In the genomic region with DNA sequence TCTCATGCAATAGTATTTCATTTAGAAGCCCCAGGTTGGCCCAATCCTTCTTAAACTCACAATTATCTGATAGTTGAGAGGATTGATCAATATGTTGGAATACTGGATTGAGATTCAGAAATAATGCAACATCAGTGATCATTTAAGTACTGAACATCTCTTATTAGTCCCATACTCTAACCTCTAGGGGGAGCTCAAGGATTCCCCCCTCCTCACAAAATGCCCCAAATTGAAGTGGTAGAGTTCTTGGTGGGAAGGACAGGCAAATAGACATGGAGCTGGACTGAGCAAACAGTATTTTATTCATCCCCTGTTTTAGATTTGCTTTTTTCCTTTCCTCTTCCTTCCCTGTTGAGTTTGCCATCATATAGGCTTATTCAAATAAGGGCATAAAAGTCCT, we compare ENCODE assay signal across 8 cellular contexts.
DNase-seq lines count a peak whose midpoint lies in the region; ATAC-seq and TF ChIP-seq lines count a peak whose summit lies in the region.

No MANE protein-coding gene starts in this region.

- DNase-seq in Calu3 (no peak), HCT116 (ENCODE audit: low read depth, low spot score) (peak; percentile 7), SKM-1 treated with dmso at 0.1 percent for 144 hours (lab: John Stamatoyannopoulos, UW; ENCODE audit: unreplicated experiment) (peak; percentile 46), iPS-NIHi7 (ENCODE audit: extremely low spot score) (peak; percentile 63)
- DNase-seq in activated naive CD8-positive, alpha-beta T cell treated with anti-CD3 and anti-CD28 coated beads for 36 hours: no peak
- DNase-seq in NK-92 treated with Interleukin-12 subunit alpha and Interleukin-12 subunit beta, amount 100 ng/mL, for 24 hours (lab: John Stamatoyannopoulos, UW): no peak
- no peak for DNase-seq in stimulated activated effector memory CD8-positive, alpha-beta T cell treated with anti-CD3 and anti-CD28 coated beads, Interleukin-12 subunit alpha, Interleukin-12 subunit beta, amount 100 ng/mL, for 72 hours (ENCODE audit: low spot score in 2 of 2)

- H4K20me1 ChIP-seq in HCT116 (ENCODE audit: insufficient read depth): no peaks in the 10 kb centered on the region

- H3K27me3 ChIP-seq in HCT116 (ENCODE audit: insufficient read depth, low read length): no peaks in the 10 kb centered on the region

- POLR2A ChIA-PET in HCT116 (lab: Charles Lee): no interaction called here

- H3K36me3 ChIP-seq in HCT116 (ENCODE audit: control insufficient read depth in 1 of 2, insufficient read depth in 2 of 2, low read length in 2 of 2): no peaks in the 10 kb centered on the region

- no peak overlapping the region for H3K4me3 ChIP-seq in HCT116 (replicated peaks in 1 of 2; ENCODE audit: low read depth in 1 of 2, low read length in 2 of 2)

- peaks cover 60% of the 10 kb centered on the region for H3K27me3 Mint-ChIP-seq in Calu3 (ENCODE audit: unreplicated experiment)
- peaks cover 4% of the 10 kb centered on the region for H3K27me3 Mint-ChIP-seq in activated naive CD8-positive, alpha-beta T cell treated with anti-CD3 and anti-CD28 coated beads for 36 hours

- peaks cover 2% of the 10 kb centered on the region for H3K9me3 Mint-ChIP-seq in Calu3 (ENCODE audit: low read depth, unreplicated experiment)
- peaks cover 5% of the 10 kb centered on the region for H3K9me3 Mint-ChIP-seq in activated naive CD8-positive, alpha-beta T cell treated with anti-CD3 and anti-CD28 coated beads for 36 hours
- peaks cover 5% of the 10 kb centered on the region for H3K9me3 Mint-ChIP-seq in stimulated activated effector memory CD8-positive, alpha-beta T cell treated with anti-CD3 and anti-CD28 coated beads, Interleukin-12 subunit alpha, Interleukin-12 subunit beta, amount 100 ng/mL, for 72 hours

- no peaks in the 10 kb centered on the region for H3K4me1 Mint-ChIP-seq in Calu3 (ENCODE audit: low read depth, unreplicated experiment)
- H3K4me1 Mint-ChIP-seq in activated naive CD8-positive, alpha-beta T cell treated with anti-CD3 and anti-CD28 coated beads for 36 hours: no peaks in the 10 kb centered on the region
- H3K4me1 Mint-ChIP-seq in stimulated activated effector memory CD8-positive, alpha-beta T cell treated with anti-CD3 and anti-CD28 coated beads, Interleukin-12 subunit alpha, Interleukin-12 subunit beta, amount 100 ng/mL, for 72 hours: no peaks in the 10 kb centered on the region

- RAD21 ChIA-PET in HCT116 (lab: Charles Lee; ENCODE audit: low non-redundant PET in 1 of 2, low total read pairs in 2 of 2, uncharacterized antibody in 2 of 2, unreplicated experiment in 2 of 2): no interaction called here

- no peak overlapping the region for H3K27ac ChIP-seq in HCT116 (ENCODE audit: low read depth, low read length)

- TF ChIP-seq CTCF in Calu3 (IDR thresholded peaks at IDR 0.05; ENCODE audit: unreplicated experiment) (peak; percentile 42), HCT116 (IDR thresholded peaks at IDR 0.05 in 2 of 3, conservative IDR thresholded peaks at IDR 0.05 in 1 of 3; ENCODE audit: borderline replicate concordance in 1 of 3, insufficient read depth in 1 of 3, low read depth in 2 of 3, low read length in 2 of 3) (peak; percentile 17 to 67 (median 64); a peak in 4 of 6 replicates)

- no peak overlapping the region for H3K4me3 Mint-ChIP-seq in Calu3 (ENCODE audit: low read depth, unreplicated experiment)
- no peak overlapping the region for H3K4me3 Mint-ChIP-seq in activated naive CD8-positive, alpha-beta T cell treated with anti-CD3 and anti-CD28 coated beads for 36 hours
- H3K4me3 Mint-ChIP-seq in stimulated activated effector memory CD8-positive, alpha-beta T cell treated with anti-CD3 and anti-CD28 coated beads, Interleukin-12 subunit alpha, Interleukin-12 subunit beta, amount 100 ng/mL, for 72 hours: no peak overlapping the region

- H3K4me2 ChIP-seq in HCT116 (ENCODE audit: low read length): no peak overlapping the region

- no peak overlapping the region for H3K27ac Mint-ChIP-seq in Calu3 (ENCODE audit: unreplicated experiment)
- no peak overlapping the region for H3K27ac Mint-ChIP-seq in activated naive CD8-positive, alpha-beta T cell treated with anti-CD3 and anti-CD28 coated beads for 36 hours
- no peak overlapping the region for H3K27ac Mint-ChIP-seq in stimulated activated effector memory CD8-positive, alpha-beta T cell treated with anti-CD3 and anti-CD28 coated beads, Interleukin-12 subunit alpha, Interleukin-12 subunit beta, amount 100 ng/mL, for 72 hours

- no peak for TF ChIP-seq POLR2A in HCT116 (IDR thresholded peaks at IDR 0.05; ENCODE audit: borderline replicate concordance, extremely low read depth, insufficient read depth, insufficient read length)

- ATAC-seq in HCT116: peak; percentile 54; the same call in 1 of the 2 replicates
- ATAC-seq in GM19397 (IDR thresholded peaks at IDR 0.05; ENCODE audit: unreplicated experiment): no peak
- no peak for ATAC-seq in stimulated activated effector memory CD8-positive, alpha-beta T cell treated with anti-CD3 and anti-CD28 coated beads, Interleukin-12 subunit alpha, Interleukin-12 subunit beta, amount 100 ng/mL, for 72 hours

- H3K9me3 ChIP-seq in HCT116 (ENCODE audit: control insufficient read depth in 1 of 2, insufficient read depth in 1 of 2, low read depth in 1 of 2, low read length in 2 of 2): peaks cover 0 to 4% of the 10 kb centered on the region in 2 experiments; a peak in 1 of 4 replicates

- intact Hi-C loops in Calu3 (cut with micrococcal nuclease; ENCODE audit: unreplicated experiment) (loop anchor here (5.0 kb wide), 1 partner anchor 192 kb away; no protein-coding TSS in a partner anchor), HCT116 (cut with micrococcal nuclease) (loop anchor here (10.0 kb wide), 1 partner anchor 190 kb away; no protein-coding TSS in a partner anchor)

- H3K36me3 Mint-ChIP-seq in Calu3 (ENCODE audit: insufficient read depth, unreplicated experiment): no peaks in the 10 kb centered on the region
- H3K36me3 Mint-ChIP-seq in activated naive CD8-positive, alpha-beta T cell treated with anti-CD3 and anti-CD28 coated beads for 36 hours: no peaks in the 10 kb centered on the region
- H3K36me3 Mint-ChIP-seq in stimulated activated effector memory CD8-positive, alpha-beta T cell treated with anti-CD3 and anti-CD28 coated beads, Interleukin-12 subunit alpha, Interleukin-12 subunit beta, amount 100 ng/mL, for 72 hours: no peaks in the 10 kb centered on the region

- H2AFZ ChIP-seq in HCT116 (ENCODE audit: low read depth, low read length, poor library complexity, severe bottlenecking): no peak overlapping the region

- H3K9ac ChIP-seq in HCT116 (ENCODE audit: low read length): no peak overlapping the region

- BruUV-seq in Calu3 (replicated peaks; lab: Mats Ljungman, UMichigan) (no TSS peak), HCT116 (replicated peaks; lab: Mats Ljungman, UMichigan) (no TSS peak)

- no peaks in the 10 kb centered on the region for H3K79me2 ChIP-seq in HCT116 (ENCODE audit: insufficient read depth, low read length)

- H3K4me1 ChIP-seq in HCT116 (ENCODE audit: control insufficient read depth in 1 of 2, insufficient read depth in 2 of 2, low read length in 2 of 2): no peaks in the 10 kb centered on the region

- H3K9me2 ChIP-seq in HCT116 (ENCODE audit: insufficient read depth): no peaks in the 10 kb centered on the region

- peak; percentile 45 for TF ChIP-seq RAD21 in HCT116 (IDR thresholded peaks at IDR 0.05; ENCODE audit: low read depth)

- CTCF ChIA-PET in Calu3 (lab: Charles Lee) (interaction anchor here (0.8 to 1.7 kb wide), 5 partner anchors 9 to 195 kb away, joined by 3 to 8 read pairs (median 3); no protein-coding TSS in a partner anchor), HCT116 (lab: Charles Lee) (interaction anchor here (1.1 to 1.6 kb wide), 3 partner anchors 9 to 188 kb away, joined by 3 to 10 read pairs (median 4); no protein-coding TSS in a partner anchor)

TF ChIP-seq in HCT116, 20 proteins besides CTCF, POLR2A, EP300 and RAD21:
- TF ChIP-seq EZH2phosphoT487 (IDR thresholded peaks at IDR 0.05; ENCODE audit: borderline replicate concordance): no peak
- TF ChIP-seq, protein P1, sequence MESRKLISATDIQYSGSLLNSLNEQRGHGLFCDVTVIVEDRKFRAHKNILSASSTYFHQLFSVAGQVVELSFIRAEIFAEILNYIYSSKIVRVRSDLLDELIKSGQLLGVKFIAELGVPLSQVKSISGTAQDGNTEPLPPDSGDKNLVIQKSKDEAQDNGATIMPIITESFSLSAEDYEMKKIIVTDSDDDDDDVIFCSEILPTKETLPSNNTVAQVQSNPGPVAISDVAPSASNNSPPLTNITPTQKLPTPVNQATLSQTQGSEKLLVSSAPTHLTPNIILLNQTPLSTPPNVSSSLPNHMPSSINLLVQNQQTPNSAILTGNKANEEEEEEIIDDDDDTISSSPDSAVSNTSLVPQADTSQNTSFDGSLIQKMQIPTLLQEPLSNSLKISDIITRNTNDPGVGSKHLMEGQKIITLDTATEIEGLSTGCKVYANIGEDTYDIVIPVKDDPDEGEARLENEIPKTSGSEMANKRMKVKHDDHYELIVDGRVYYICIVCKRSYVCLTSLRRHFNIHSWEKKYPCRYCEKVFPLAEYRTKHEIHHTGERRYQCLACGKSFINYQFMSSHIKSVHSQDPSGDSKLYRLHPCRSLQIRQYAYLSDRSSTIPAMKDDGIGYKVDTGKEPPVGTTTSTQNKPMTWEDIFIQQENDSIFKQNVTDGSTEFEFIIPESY (IDR thresholded peaks at IDR 0.05; ENCODE audit: extremely low read depth, insufficient replicate concordance, low read length): no peak
- TF ChIP-seq EGR1 (IDR thresholded peaks at IDR 0.05; ENCODE audit: low read depth): no peak
- TF ChIP-seq TCF7L2 (IDR thresholded peaks at IDR 0.05; ENCODE audit: borderline replicate concordance, extremely low read depth, insufficient read depth, insufficient read length): no peak
- TF ChIP-seq SRF (IDR thresholded peaks at IDR 0.05; ENCODE audit: low read depth): no peak
- TF ChIP-seq ELF1 (IDR thresholded peaks at IDR 0.05; ENCODE audit: borderline replicate concordance, low read depth): no peak
- TF ChIP-seq, protein P2, sequence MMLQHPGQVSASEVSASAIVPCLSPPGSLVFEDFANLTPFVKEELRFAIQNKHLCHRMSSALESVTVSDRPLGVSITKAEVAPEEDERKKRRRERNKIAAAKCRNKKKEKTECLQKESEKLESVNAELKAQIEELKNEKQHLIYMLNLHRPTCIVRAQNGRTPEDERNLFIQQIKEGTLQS (IDR thresholded peaks at IDR 0.05): no peak
- no peak for TF ChIP-seq CBX3 (IDR thresholded peaks at IDR 0.05; ENCODE audit: low read depth)

Comparison
In these comparisons a context has a peak if more than half of its experiments do, and no peak if none do; other contexts are left out.
1. DNase-seq: peak in HCT116 (single experiment), SKM-1 treated with dmso at 0.1 percent for 144 hours (single experiment) and iPS-NIHi7 (single experiment); none in Calu3 (single experiment), activated naive CD8-positive, alpha-beta T cell treated with anti-CD3 and anti-CD28 coated beads for 36 hours (single experiment), NK-92 treated with Interleukin-12 subunit alpha and Interleukin-12 subunit beta, amount 100 ng/mL, for 24 hours (single experiment) and stimulated activated effector memory CD8-positive, alpha-beta T cell treated with anti-CD3 and anti-CD28 coated beads, Interleukin-12 subunit alpha, Interleukin-12 subunit beta, amount 100 ng/mL, for 72 hours (0 of 2).